In genomic region chr22:40768187-40768586, GRCh38 we compare ENCODE assay signal across 24 cellular contexts.
"Had no signal": no experiment of that assay in that cellular context is flagged by ENCODE, and none has a peak within 500 bp of the region (broad histone marks: within the 10 kb centered on the region; RNA-seq: fewer than 3 reads in every experiment).

No MANE protein-coding gene starts in this region.

- H3K4me3 ChIP-seq: breast epithelium, gastroesophageal sphincter, hepatocyte, left ventricle myocardium inferior, lung, pancreas, prostate gland, sigmoid colon, tibial nerve had no signal

- H3K27me3 Mint-ChIP-seq: activated CD4-positive, alpha-beta memory T cell treated with anti-CD3 and anti-CD28 coated beads for 36 hours; activated CD4-positive, alpha-beta T cell treated with anti-CD3 and anti-CD28 coated beads, Interleukin-2, amount 10 ng/mL, durations not matched to agents 24 days and 14 days had no signal

- H3K36me3 ChIP-seq: breast epithelium, prostate gland had no signal

- DNase-seq: activated CD4-positive, alpha-beta memory T cell treated with anti-CD3 and anti-CD28 coated beads for 36 hours; activated CD4-positive, alpha-beta T cell treated with anti-CD3 and anti-CD28 coated beads, Interleukin-2, amount 10 ng/mL, durations not matched to agents 24 days and 14 days; amygdala; central memory CD4-positive, alpha-beta T cell; islet precursor cell; left ventricle myocardium inferior; nucleus accumbens; pancreas; retina; sigmoid colon; small intestine; stimulated activated CD4-positive, alpha-beta T cell treated with anti-CD3 and anti-CD28 coated beads, Interleukin-1b, Interleukin-23, amount 100 ng/mL, for 48 hours; stimulated activated CD4-positive, alpha-beta T cell treated with anti-CD3 and anti-CD28 coated beads, Interleukin-4, amount 100 ng/mL, for 4 hours; stimulated activated CD8-positive, alpha-beta memory T cell treated with anti-CD3 and anti-CD28 coated beads, Interleukin-4, amount 100 ng/mL, for 48 hours; stimulated activated naive CD4-positive, alpha-beta T cell treated with Interleukin-2 at 50 U/mL for 16 hours; T-helper 9 cell had no signal

- H3K9me3 ChIP-seq: breast epithelium, gastroesophageal sphincter, left ventricle myocardium inferior, pancreas, prostate gland, sigmoid colon, tibial nerve had no signal

- H3K27ac Mint-ChIP-seq: activated CD4-positive, alpha-beta memory T cell treated with anti-CD3 and anti-CD28 coated beads for 36 hours; activated CD4-positive, alpha-beta T cell treated with anti-CD3 and anti-CD28 coated beads, Interleukin-2, amount 10 ng/mL, durations not matched to agents 24 days and 14 days; T-helper 1 cell treated with Interleukin-12 subunit alpha and Interleukin-12 subunit beta and Interleukin-4 antibody, amounts not matched to agents 30 μg/mL and 1 μg/mL, for 36 hours had no signal

- H3K79me2 ChIP-seq: hepatocyte had no signal

- H2AFZ ChIP-seq: hepatocyte had no signal

- H3K4me3 Mint-ChIP-seq: activated CD4-positive, alpha-beta memory T cell treated with anti-CD3 and anti-CD28 coated beads for 36 hours; activated CD4-positive, alpha-beta T cell treated with anti-CD3 and anti-CD28 coated beads, Interleukin-2, amount 10 ng/mL, durations not matched to agents 24 days and 14 days; T-helper 1 cell treated with Interleukin-12 subunit alpha and Interleukin-12 subunit beta and Interleukin-4 antibody, amounts not matched to agents 30 μg/mL and 1 μg/mL, for 36 hours had no signal

- H3K4me1 ChIP-seq: breast epithelium, gastroesophageal sphincter, left ventricle myocardium inferior, pancreas, prostate gland, sigmoid colon, tibial nerve had no signal

- H3K4me2 ChIP-seq: hepatocyte had no signal

- H3K27me3 ChIP-seq: breast epithelium, gastroesophageal sphincter, hepatocyte, pancreas, sigmoid colon, tibial nerve had no signal

- H3K27ac ChIP-seq: breast epithelium, gastroesophageal sphincter, hepatocyte, left ventricle myocardium inferior, pancreas, prostate gland, sigmoid colon, tibial nerve, VCaP had no signal

- H3K9me3 Mint-ChIP-seq: activated CD4-positive, alpha-beta memory T cell treated with anti-CD3 and anti-CD28 coated beads for 36 hours; T-helper 1 cell treated with Interleukin-12 subunit alpha and Interleukin-12 subunit beta and Interleukin-4 antibody, amounts not matched to agents 30 μg/mL and 1 μg/mL, for 36 hours had no signal

- ATAC-seq: gastroesophageal sphincter, pancreas had no signal
